ENCODE assay signal across 23 cellular contexts in genomic region chr11:79471071-79471470, GRCh38. TPM values are rescaled to one million over a fixed set of nuclear protein-coding genes. Genes with fewer than 3 reads are reported as not detected.
"Had no signal": no experiment of that assay in that cellular context is flagged by ENCODE, and none has a peak within 500 bp of the region (broad histone marks: within the 10 kb centered on the region; RNA-seq: fewer than 3 reads in every experiment).

No MANE protein-coding gene starts in this region.

- H2AFZ ChIP-seq: neural progenitor cell had no signal

- H3K4me1 Mint-ChIP-seq: activated B cell treated with CpG ODN at 0.5 μM for 24 hours; activated naive CD4-positive, alpha-beta T cell treated with anti-CD3 and anti-CD28 coated beads, Interleukin-2, amount 10 ng/mL, durations not matched to agents 7 days and 5 days had no signal

- H3K36me3 ChIP-seq: heart right ventricle, left ventricle myocardium inferior, neural progenitor cell, prostate gland, vagina had no signal

- H3K4me3 ChIP-seq: body of pancreas, heart right ventricle, left ventricle myocardium inferior, neural progenitor cell, prostate gland, testis, vagina had no signal

- H3K27ac ChIP-seq: body of pancreas, heart right ventricle, left ventricle myocardium inferior, neural progenitor cell, prostate gland, testis, vagina had no signal

- H3K36me3 Mint-ChIP-seq: activated naive CD4-positive, alpha-beta T cell treated with anti-CD3 and anti-CD28 coated beads, Interleukin-2, amount 10 ng/mL, durations not matched to agents 7 days and 5 days; mesothelial cell of epicardium; naive thymus-derived CD8-positive, alpha-beta T cell; neural progenitor cell had no signal

- H3K27me3 ChIP-seq: body of pancreas, neural progenitor cell, testis, vagina had no signal

- H3K4me3 Mint-ChIP-seq: activated B cell treated with CpG ODN at 0.5 μM for 24 hours; activated naive CD4-positive, alpha-beta T cell treated with anti-CD3 and anti-CD28 coated beads, Interleukin-2, amount 10 ng/mL, durations not matched to agents 7 days and 5 days; activated T-cell treated with anti-CD3 and anti-CD28 coated beads, Interleukin-2, amount 50 U/mL, for 72 hours; mesothelial cell of epicardium; naive thymus-derived CD8-positive, alpha-beta T cell; neural progenitor cell; type B pancreatic cell had no signal

- H3K27ac Mint-ChIP-seq: activated B cell treated with CpG ODN at 0.5 μM for 24 hours; activated naive CD4-positive, alpha-beta T cell treated with anti-CD3 and anti-CD28 coated beads, Interleukin-2, amount 10 ng/mL, durations not matched to agents 7 days and 5 days; activated T-cell treated with anti-CD3 and anti-CD28 coated beads, Interleukin-2, amount 50 U/mL, for 72 hours; mesothelial cell of epicardium; naive thymus-derived CD8-positive, alpha-beta T cell; neural progenitor cell; type B pancreatic cell had no signal

- H3K4me2 ChIP-seq: neural progenitor cell had no signal

- H3K9me3 ChIP-seq: body of pancreas, left ventricle myocardium inferior, prostate gland, testis, vagina had no signal

- H3K9me3 Mint-ChIP-seq: activated B cell treated with CpG ODN at 0.5 μM for 24 hours; activated T-cell treated with anti-CD3 and anti-CD28 coated beads, Interleukin-2, amount 50 U/mL, for 72 hours had no signal

- H3K9ac ChIP-seq: neural progenitor cell had no signal

- ATAC-seq: activated T-cell treated with anti-CD3 and anti-CD28 coated beads, Interleukin-2, amount 50 U/mL, for 72 hours; body of pancreas; heart right ventricle; naive thymus-derived CD8-positive, alpha-beta T cell had no signal

- H3K4me1 ChIP-seq: body of pancreas, heart right ventricle, left ventricle myocardium inferior, prostate gland, testis, vagina had no signal

- DNase-seq: activated B cell treated with CpG ODN at 0.5 μM for 24 hours; activated CD4-positive, alpha-beta T cell treated with anti-CD3 and anti-CD28 coated beads for 4 hours; activated CD4-positive, alpha-beta T cell treated with anti-CD3 and anti-CD28 coated beads, Interleukin-2, amount 50 U/mL, for 48 hours; activated effector memory CD4-positive, alpha-beta T cell treated with Interleukin-2 at 50 U/mL for 16 hours; activated naive CD4-positive, alpha-beta T cell treated with anti-CD3 and anti-CD28 coated beads, Interleukin-2, amount 10 ng/mL, durations not matched to agents 7 days and 5 days; activated T-cell treated with anti-CD3 and anti-CD28 coated beads, Interleukin-2, amount 50 U/mL, for 72 hours; body of pancreas; caudate nucleus; dermis blood vessel endothelial cell; effector memory CD4-positive, alpha-beta T cell; heart right ventricle; left ventricle myocardium inferior; naive thymus-derived CD8-positive, alpha-beta T cell; stimulated activated CD4-positive, alpha-beta T cell treated with anti-CD3 and anti-CD28 coated beads, Interleukin-2, amount 100 ng/mL, for 48 hours; stimulated activated naive CD4-positive, alpha-beta T cell; T-helper 1 cell; testis had no signal

RNA-seq across cellular contexts. Expression of gene TENM4, which starts 30.2 kb away (rescaled TPM):
- total RNA-seq: lung microvascular endothelial cell; naive thymus-derived CD8-positive, alpha-beta T cell had no signal
- polyA plus RNA-seq: naive thymus-derived CD8-positive, alpha-beta T cell had no signal
